Comparison of ENCODE assay signal across 9 cellular contexts in genomic region chr4:74320559-74321118, GRCh38. TPM values are rescaled to one million over a fixed set of nuclear protein-coding genes. Genes with fewer than 3 reads are reported as not detected.
A peak's percentile ranks its signal among the peaks of the same experiment; 100 is the strongest.
DNase-seq lines count a peak whose midpoint lies in the region; ATAC-seq and TF ChIP-seq lines count a peak whose summit lies in the region.
"Had no signal": no experiment of that assay in that cellular context is flagged by ENCODE, and none has a peak within 500 bp of the region (broad histone marks: within the 10 kb centered on the region; RNA-seq: fewer than 3 reads in every experiment).

No MANE protein-coding gene starts in this region.

- no peak for TF ChIP-seq POLR2A in GM18505 (IDR thresholded peaks at IDR 0.05; ENCODE audit: borderline replicate concordance, extremely low read depth, insufficient read depth, insufficient read length)

- peak overlapping the region; percentile 63 for H3K4me2 ChIP-seq in OCI-LY3 (ENCODE audit: low read length)

- peak overlapping the region; percentile 52 for H3K4me3 ChIP-seq in OCI-LY3 (ENCODE audit: low read length)

- no peaks in the 10 kb centered on the region for H3K79me2 ChIP-seq in OCI-LY3 (ENCODE audit: low read length)

- no peaks in the 10 kb centered on the region for H3K9me3 ChIP-seq in OCI-LY3 (ENCODE audit: insufficient read depth, low read length)

- TF ChIP-seq CTCF in OCI-LY3 (IDR thresholded peaks at IDR 0.05; ENCODE audit: low read depth, low read length), result peak; percentile 79

- ATAC-seq in GM21360 (IDR thresholded peaks at IDR 0.05; ENCODE audit: unreplicated experiment) (peak; percentile 71), HG03571 (IDR thresholded peaks at IDR 0.05; ENCODE audit: unreplicated experiment) (peak; percentile 76), GM18505 (IDR thresholded peaks at IDR 0.05; ENCODE audit: unreplicated experiment) (no peak)

- no peak overlapping the region; the same call in 1 of the 2 replicates for H3K9ac ChIP-seq in OCI-LY3 (ENCODE audit: low read length)

- peak overlapping the region; percentile 82 for H2AFZ ChIP-seq in OCI-LY3 (ENCODE audit: low read depth, low read length)

- DNase-seq in Daoy (ENCODE audit: low read depth) (peak; percentile 23), astrocyte of the hippocampus (ENCODE audit: low read depth, low spot score) (peak; percentile 73), inferior parietal cortex (ENCODE audit: extremely low spot score) (peak; percentile 61)
- DNase-seq in stimulated activated CD4-positive, alpha-beta T cell treated with anti-CD3 and anti-CD28 coated beads, Interleukin-4, amount 100 ng/mL, for 4 hours, result peak; percentile 4 to 61

- H3K27me3 ChIP-seq in OCI-LY3 (ENCODE audit: low read depth, low read length), result peaks cover 30% of the 10 kb centered on the region

- H3K4me1 ChIP-seq in OCI-LY3 (ENCODE audit: low read length), result peaks cover 5% of the 10 kb centered on the region

- H4K20me1 ChIP-seq in OCI-LY3 (ENCODE audit: insufficient read depth, low read length), result no peaks in the 10 kb centered on the region

- no peaks in the 10 kb centered on the region for H3K36me3 ChIP-seq in OCI-LY3 (replicated peaks; ENCODE audit: low read depth, low read length)

- H3K27ac ChIP-seq in OCI-LY3 (ENCODE audit: low read length), result no peak overlapping the region

RNA-seq across cellular contexts. Expression of gene EPGN, which starts 12.4 kb away (rescaled TPM):
- 1.3 TPM in 1 of 2 replicates, not detected in the other for total RNA-seq in Daoy (2014; rRNA removed; shearing (Covaris generic))
- total RNA-seq: subcutaneous adipose tissue had no signal

RNA-seq across cellular contexts. Expression of gene EREG, which starts 44.3 kb away (rescaled TPM):
- total RNA-seq in Daoy (2014; rRNA removed; shearing (Covaris generic)), result 0.06 and 0.54 TPM in 2 replicates

Comparison
In these comparisons a context has a peak if more than half of its experiments do, and no peak if none do; other contexts are left out.
1. DNase-seq: peak in every context shown above with its lines; median percentile 73 in astrocyte of the hippocampus; 61 in inferior parietal cortex; 32 in stimulated activated CD4-positive, alpha-beta T cell treated with anti-CD3 and anti-CD28 coated beads, Interleukin-4, amount 100 ng/mL, for 4 hours; 23 in Daoy.